In genomic region chr3:175146258-175146657, GRCh38 we compare ENCODE assay signal across 11 cellular contexts.
DNase-seq lines count a peak whose midpoint lies in the region; ATAC-seq and TF ChIP-seq lines count a peak whose summit lies in the region.
"Had no signal": no experiment of that assay in that cellular context is flagged by ENCODE, and none has a peak within 500 bp of the region (broad histone marks: within the 10 kb centered on the region; RNA-seq: fewer than 3 reads in every experiment).

No MANE protein-coding gene starts in this region.

- no peaks in the 10 kb centered on the region for H3K36me3 ChIP-seq in RWPE2 (ENCODE audit: low read depth)

- DNase-seq in G401 (ENCODE audit: low spot score), result peak; percentile 7
- DNase-seq in RWPE2 (ENCODE audit: low spot score), result no peak
- DNase-seq in fibroblast of the aortic adventitia (ENCODE audit: low read depth), result peak; percentile 64
- no peak for DNase-seq in stimulated activated CD4-positive, alpha-beta T cell treated with anti-CD3 and anti-CD28 coated beads, Interleukin-2, amount 100 ng/mL, for 24 hours
- DNase-seq in HPDE6-E6E7 (ENCODE audit: extremely low spot score), result no peak
- DNase-seq: Caco-2; naive thymus-derived CD8-positive, alpha-beta T cell had no signal

- H3K27me3 ChIP-seq in RWPE2 (ENCODE audit: insufficient read depth, poor library complexity, severe bottlenecking), result peaks cover 3% of the 10 kb centered on the region

- in situ Hi-C loops in G401 (cut with HindIII; ENCODE audit: low sequenced_read_pairs), result no loop called here

- no peaks in the 10 kb centered on the region for H3K9me3 ChIP-seq in RWPE2 (ENCODE audit: severe bottlenecking)
- H3K9me3 ChIP-seq: Caco-2 had no signal

- peaks cover 16% of the 10 kb centered on the region for H3K4me1 ChIP-seq in RWPE2 (ENCODE audit: insufficient read depth, poor library complexity, severe bottlenecking)
- H3K4me1 ChIP-seq: Caco-2 had no signal

- ATAC-seq in RWPE2 (ENCODE audit: low read depth), result no peak
- no peak for ATAC-seq in GM18502 (IDR thresholded peaks at IDR 0.05; ENCODE audit: poor library complexity, unreplicated experiment)
- ATAC-seq in HG02623 (IDR thresholded peaks at IDR 0.05; ENCODE audit: unreplicated experiment), result no peak
- ATAC-seq: K562; naive thymus-derived CD8-positive, alpha-beta T cell had no signal

- H3K4me3 ChIP-seq in RWPE2 (ENCODE audit: severe bottlenecking), result no peak overlapping the region
- no peak overlapping the region for H3K4me3 ChIP-seq in fibroblast of the aortic adventitia (ENCODE audit: low read depth, low read length)
- H3K4me3 ChIP-seq: K562 had no signal

- no peak overlapping the region for H3K27ac ChIP-seq in 22Rv1
- no peak overlapping the region for H3K27ac ChIP-seq in RWPE2 (ENCODE audit: poor library complexity, severe bottlenecking)

- peak; percentile 20; the same call in 1 of the 2 replicates for TF ChIP-seq CTCF in 22Rv1 (IDR thresholded peaks at IDR 0.05)
- peak; percentile 55 for TF ChIP-seq CTCF in RWPE2 (IDR thresholded peaks at IDR 0.05; ENCODE audit: poor library complexity, severe bottlenecking)
- peak; percentile 53 for TF ChIP-seq CTCF in fibroblast of the aortic adventitia (IDR thresholded peaks at IDR 0.05; ENCODE audit: insufficient read depth, low read length)

Comparison
In these comparisons a context has a peak if more than half of its experiments do, and no peak if none do; other contexts are left out.
1. DNase-seq: peak in G401 (single experiment) and fibroblast of the aortic adventitia (single experiment); none in RWPE2 (single experiment), stimulated activated CD4-positive, alpha-beta T cell treated with anti-CD3 and anti-CD28 coated beads, Interleukin-2, amount 100 ng/mL, for 24 hours (0 of 2) and HPDE6-E6E7 (single experiment).
2. Peak in every context shown above with its lines, with median percentiles within 50 percentile points of each other: CTCF ChIP-seq.